In the genomic region with DNA sequence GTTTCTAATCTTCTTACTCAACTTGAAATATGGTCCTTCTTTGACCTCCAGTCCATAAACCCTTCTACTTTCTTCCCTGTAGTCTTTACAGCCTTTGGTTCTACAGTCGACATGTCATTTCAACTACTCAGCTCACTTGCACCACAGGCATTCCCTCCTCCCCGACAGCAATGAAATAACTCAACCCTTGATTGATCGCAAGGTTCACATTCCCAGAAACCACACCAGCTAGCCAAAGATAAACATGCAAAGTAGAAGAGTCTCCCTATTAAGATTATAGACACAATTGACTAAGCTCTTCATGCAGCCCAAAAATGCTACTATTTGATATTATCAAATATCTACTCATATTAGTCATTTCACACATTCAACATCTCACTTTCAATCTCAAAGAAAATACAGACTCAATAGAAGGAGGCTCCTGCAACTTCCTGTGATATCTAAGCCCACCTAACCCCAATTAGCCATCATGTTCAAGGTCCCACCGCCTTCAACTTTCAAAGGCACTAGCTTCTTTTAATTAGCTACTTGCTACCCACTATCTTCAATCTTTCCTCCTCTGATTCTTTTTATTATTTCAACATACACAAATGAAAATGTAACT, we compare ENCODE assay signal across 1 cellular context.
TF ChIP-seq lines count a peak whose summit lies in the region.

No MANE protein-coding gene starts in this region.

TF ChIP-seq in GM12878, 131 proteins besides CTCF, POLR2A, EP300 and RAD21 (continued from another document):
- TF ChIP-seq PBX3 (IDR thresholded peaks at IDR 0.05; ENCODE audit: insufficient replicate concordance, low read depth, low read length) (no peak), HCFC1 (IDR thresholded peaks at IDR 0.05; ENCODE audit: low read length) (no peak), SMC3 (IDR thresholded peaks at IDR 0.05; ENCODE audit: borderline replicate concordance, low read length) (no peak), ATF3 (IDR thresholded peaks at IDR 0.05; ENCODE audit: borderline replicate concordance, extremely low read depth, low read depth, low read length) (no peak), SMARCA5 (IDR thresholded peaks at IDR 0.05) (no peak), JUNB (IDR thresholded peaks at IDR 0.05) (peak; percentile 44), NR2F1 (conservative IDR thresholded peaks at IDR 0.05) (no peak), ZBTB40 (IDR thresholded peaks at IDR 0.05; ENCODE audit: borderline replicate concordance) (no peak), NR2C2 (IDR thresholded peaks at IDR 0.05; ENCODE audit: borderline replicate concordance, control insufficient read depth, insufficient read length, low read depth) (no peak), RUNX3 (IDR thresholded peaks at IDR 0.05; ENCODE audit: low read length) (peak; percentile 27; the same call in 1 of the 2 replicates)
